Comparison of ENCODE assay signal across 9 cellular contexts in genomic region chr1:47424336-47424982, GRCh38. TPM values are rescaled to one million over a fixed set of nuclear protein-coding genes. Genes with fewer than 3 reads are reported as not detected.
DNase-seq lines count a peak whose midpoint lies in the region; ATAC-seq and TF ChIP-seq lines count a peak whose summit lies in the region.
"Had no signal": no experiment of that assay in that cellular context is flagged by ENCODE, and none has a peak within 500 bp of the region (broad histone marks: within the 10 kb centered on the region; RNA-seq: fewer than 3 reads in every experiment).

No MANE protein-coding gene starts in this region.

- peaks cover 11% of the 10 kb centered on the region for H3K4me1 Mint-ChIP-seq in MCF 10A (ENCODE audit: insufficient read depth, unreplicated experiment)
- peaks cover 2% of the 10 kb centered on the region for H3K4me1 Mint-ChIP-seq in activated naive CD8-positive, alpha-beta T cell treated with anti-CD3 and anti-CD28 coated beads for 36 hours

- H3K4me3 ChIP-seq in AG04449 (ENCODE audit: low read depth, low read length): no peak overlapping the region
- H3K4me3 ChIP-seq in mesendoderm (ENCODE audit: low read length): no peak overlapping the region

- H3K4me2 ChIP-seq in mesendoderm (ENCODE audit: low read length): no peak overlapping the region

- no peaks in the 10 kb centered on the region for H3K9me3 Mint-ChIP-seq in MCF 10A (ENCODE audit: unreplicated experiment)
- H3K9me3 Mint-ChIP-seq in activated naive CD8-positive, alpha-beta T cell treated with anti-CD3 and anti-CD28 coated beads for 36 hours: no peaks in the 10 kb centered on the region

- H3K4me1 ChIP-seq in mesendoderm (ENCODE audit: control insufficient read depth, low read depth, low read length): peaks cover 4% of the 10 kb centered on the region

- no peaks in the 10 kb centered on the region for H3K27me3 Mint-ChIP-seq in MCF 10A (ENCODE audit: insufficient read depth, unreplicated experiment)
- H3K27me3 Mint-ChIP-seq in activated naive CD8-positive, alpha-beta T cell treated with anti-CD3 and anti-CD28 coated beads for 36 hours: peaks cover 51% of the 10 kb centered on the region

- intact Hi-C loops in MCF 10A (cut with micrococcal nuclease): loop anchor here (1.0 to 5.0 kb wide), 4 partner anchors 36 to 245 kb away; partner anchors contain the start of genes CMPK1 and PDZK1IP1

- CTCF ChIA-PET in AG04449 (lab: Yijun Ruan, JAX) (interaction anchor here (1.0 to 22.8 kb wide), 12 partner anchors 10 to 302 kb away, joined by 3 to 535 read pairs (median 6); partner anchors contain the start of gene FOXD2), MCF 10A (lab: Yijun Ruan, JAX) (interaction anchor here (0.6 to 4.2 kb wide), 29 partner anchors 11 to 592 kb away, joined by 3 to 81 read pairs (median 3); partner anchors contain the start of gene FOXD2)

- H3K18ac ChIP-seq in mesendoderm (ENCODE audit: low read length): no peak overlapping the region

- H3K9ac ChIP-seq in mesendoderm (ENCODE audit: low read length): no peak overlapping the region

- H3K27ac Mint-ChIP-seq in MCF 10A (ENCODE audit: low read depth, unreplicated experiment): no peak overlapping the region
- no peak overlapping the region for H3K27ac Mint-ChIP-seq in activated naive CD8-positive, alpha-beta T cell treated with anti-CD3 and anti-CD28 coated beads for 36 hours

- no peak overlapping the region for H2AK5ac ChIP-seq in mesendoderm (ENCODE audit: low read length)

- WGBS in mesendoderm (ENCODE audit: extremely low coverage, insufficient coverage, low lambda C conversion rate): no CpG with 5 or more reads among the region's 6 CpGs

- no peaks in the 10 kb centered on the region for H3K36me3 ChIP-seq in mesendoderm (ENCODE audit: control insufficient read depth, insufficient read depth, low read length)

- H2BK120ac ChIP-seq in mesendoderm (ENCODE audit: low read depth, low read length): no peak overlapping the region

- H2BK5ac ChIP-seq in mesendoderm (ENCODE audit: low read length): no peak overlapping the region

- no peaks in the 10 kb centered on the region for H3K79me1 ChIP-seq in mesendoderm (ENCODE audit: low read length)

- DNase-seq in AG04449 (ENCODE audit: low read depth, low spot score) (no peak), NCI-H2227 treated with DMSO at 0.1 percent for 48 hours (lab: John Stamatoyannopoulos, UW) (peak; percentile 75), MCF 10A (ENCODE audit: unreplicated experiment) (peak; percentile 81), mesendoderm (peak; percentile 96)
- DNase-seq in stimulated activated CD4-positive, alpha-beta T cell treated with anti-CD3 and anti-CD28 coated beads, Interleukin-4, amount 100 ng/mL, for 24 hours: no peak
- no peak for DNase-seq in activated naive CD8-positive, alpha-beta T cell treated with anti-CD3 and anti-CD28 coated beads for 36 hours

- no peak overlapping the region for H3K23ac ChIP-seq in mesendoderm (ENCODE audit: low read length)

- no peak overlapping the region for H3K4ac ChIP-seq in mesendoderm (ENCODE audit: low read depth, low read length)

- no peak overlapping the region for H2BK15ac ChIP-seq in mesendoderm (replicated peaks; ENCODE audit: low read depth)

- H3K56ac ChIP-seq in mesendoderm (ENCODE audit: low read length): no peak overlapping the region

- no TSS peak for BruUV-seq in MCF 10A (replicated peaks; lab: Mats Ljungman, UMichigan)

- peaks cover 6% of the 10 kb centered on the region for H3K36me3 Mint-ChIP-seq in MCF 10A (ENCODE audit: insufficient read depth, unreplicated experiment)
- H3K36me3 Mint-ChIP-seq in activated naive CD8-positive, alpha-beta T cell treated with anti-CD3 and anti-CD28 coated beads for 36 hours: no peaks in the 10 kb centered on the region

- no peaks in the 10 kb centered on the region for H3K79me2 ChIP-seq in mesendoderm (ENCODE audit: control insufficient read depth, insufficient read depth, low read length)

- TF ChIP-seq CTCF in AG04449 (IDR thresholded peaks at IDR 0.05; ENCODE audit: insufficient read depth, low read length, missing control alignments) (peak; percentile 67), GM12873 (IDR thresholded peaks at IDR 0.05; ENCODE audit: insufficient read depth, low read depth, low read length, missing control alignments) (peak; percentile 66), MCF 10A (IDR thresholded peaks at IDR 0.05; ENCODE audit: unreplicated experiment) (peak; percentile 68)

- no peak overlapping the region for H4K8ac ChIP-seq in mesendoderm (ENCODE audit: low read depth, low read length)

- H3K4me3 Mint-ChIP-seq in MCF 10A (ENCODE audit: unreplicated experiment): no peak overlapping the region
- H3K4me3 Mint-ChIP-seq in activated naive CD8-positive, alpha-beta T cell treated with anti-CD3 and anti-CD28 coated beads for 36 hours: no peak overlapping the region

- no peak overlapping the region for H3K27ac ChIP-seq in mesendoderm (ENCODE audit: low read depth, low read length)

- POLR2A ChIA-PET in AG04449 (lab: Yijun Ruan, JAX) (no interaction called here), MCF 10A (lab: Yijun Ruan, JAX) (interaction anchor here (0.8 to 1.3 kb wide), 3 partner anchors 8 to 233 kb away, joined by 3 read pairs; no protein-coding TSS in a partner anchor)

- peaks cover 12% of the 10 kb centered on the region for H3K27me3 ChIP-seq in mesendoderm (ENCODE audit: insufficient read depth, low read length, poor library complexity)

- ATAC-seq in GM21360 (IDR thresholded peaks at IDR 0.05; ENCODE audit: unreplicated experiment): no peak

- no peak overlapping the region for H4K5ac ChIP-seq in mesendoderm (ENCODE audit: low read length)

RNA-seq across cellular contexts. Expression of gene FOXE3, which starts 8.4 kb away (rescaled TPM):
- not detected in 2 replicates for total RNA-seq in MCF 10A (2022)
- polyA plus RNA-seq in mesendoderm (2013, experiment 1 of 2): 0.17 TPM
- polyA plus RNA-seq in mesendoderm (2013, experiment 2 of 2): 0.17 TPM
- total RNA-seq in activated naive CD8-positive, alpha-beta T cell treated with anti-CD3 and anti-CD28 coated beads for 36 hours: not detected
- total RNA-seq: dermis microvascular lymphatic vessel endothelial cell had no signal

RNA-seq across cellular contexts. Expression of gene FOXD2, which starts 13.4 kb away (rescaled TPM):
- 0.27 and 0.44 TPM in 2 replicates for total RNA-seq in MCF 10A (2022)
- 0.01 TPM for polyA plus RNA-seq in mesendoderm (2013, experiment 1 of 2)
- polyA plus RNA-seq in mesendoderm (2013, experiment 2 of 2): 0.01 TPM
- total RNA-seq in activated naive CD8-positive, alpha-beta T cell treated with anti-CD3 and anti-CD28 coated beads for 36 hours: under 1 TPM in 1 of 2 experiments, not detected in 1; 0.04 TPM

Comparison
In these comparisons a context has a peak if more than half of its experiments do, and no peak if none do; other contexts are left out.
1. DNase-seq: peak in NCI-H2227 treated with DMSO at 0.1 percent for 48 hours (single experiment), MCF 10A (single experiment) and mesendoderm (single experiment); none in AG04449 (single experiment), stimulated activated CD4-positive, alpha-beta T cell treated with anti-CD3 and anti-CD28 coated beads, Interleukin-4, amount 100 ng/mL, for 24 hours (single experiment) and activated naive CD8-positive, alpha-beta T cell treated with anti-CD3 and anti-CD28 coated beads for 36 hours (single experiment).
2. Peak in every context shown above with its lines, with median percentiles within 50 percentile points of each other: CTCF ChIP-seq.